31 cellular contexts compared by ENCODE assay signal in the genomic region with DNA sequence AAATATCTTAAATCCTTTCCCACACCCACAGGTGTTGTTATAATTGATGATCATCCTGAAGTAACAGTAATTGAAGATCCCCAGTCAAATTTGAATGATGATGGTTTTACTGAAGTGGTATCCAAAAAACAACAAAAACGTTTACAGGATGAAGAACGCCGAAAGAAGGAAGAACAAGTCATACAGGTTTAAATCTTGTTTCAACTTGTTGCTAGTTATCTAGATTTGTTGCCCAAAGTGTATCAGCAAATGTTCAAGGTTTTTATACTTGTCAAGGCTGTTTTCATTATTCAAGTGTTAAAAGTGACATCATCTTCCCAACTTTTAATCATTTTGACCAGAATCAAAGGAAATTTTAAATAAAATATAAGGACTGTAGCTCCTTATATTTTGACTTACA.
"Had no signal": no experiment of that assay in that cellular context is flagged by ENCODE, and none has a peak within 500 bp of the region (broad histone marks: within the 10 kb centered on the region; RNA-seq: fewer than 3 reads in every experiment).

No MANE protein-coding gene starts in this region.

- H3K27me3 Mint-ChIP-seq: activated naive CD8-positive, alpha-beta T cell treated with anti-CD3 and anti-CD28 coated beads, Interleukin-2, amount 50 U/mL, for 24 hours; activated T-cell treated with anti-CD3 and anti-CD28 coated beads, Interleukin-2, amount 50 U/mL, for 24 hours; central memory CD8-positive, alpha-beta T cell had no signal

- H3K9me3 Mint-ChIP-seq: activated naive CD4-positive, alpha-beta T cell treated with anti-CD3 and anti-CD28 coated beads, Interleukin-2, amount 50 U/mL, for 72 hours; central memory CD8-positive, alpha-beta T cell had no signal

- H3K4me1 Mint-ChIP-seq: WTC11 had no signal

- H3K27ac ChIP-seq: ascending aorta, body of pancreas, SK-N-MC had no signal

- H3K4me3 Mint-ChIP-seq: activated CD8-positive, alpha-beta T cell treated with anti-CD3 and anti-CD28 coated beads, Interleukin-2, amount 10 ng/mL, durations not matched to agents 7 days and 5 days; activated naive CD8-positive, alpha-beta T cell treated with anti-CD3 and anti-CD28 coated beads, Interleukin-2, amount 50 U/mL, for 24 hours; activated T-cell treated with anti-CD3 and anti-CD28 coated beads, Interleukin-2, amount 50 U/mL, for 24 hours; activated T-helper 1 cell treated with anti-CD3 and anti-CD28 coated beads, Interleukin-12 subunit alpha, Interleukin-12 subunit beta, Interleukin-2, Interleukin-4 antibody, amounts not matched to agents 30 ng/mL and 10 ng/mL and 1 ng/mL, durations not matched to agents 14 hours and 24 hours and 36 hours; central memory CD8-positive, alpha-beta T cell; WTC11 had no signal

- H3K9me3 ChIP-seq: ascending aorta, body of pancreas had no signal

- H3K4me3 ChIP-seq: ascending aorta, body of pancreas, MG63, SK-N-MC had no signal

- ATAC-seq: activated CD8-positive, alpha-beta T cell treated with anti-CD3 and anti-CD28 coated beads, Interleukin-2, amount 10 ng/mL, durations not matched to agents 7 days and 5 days; activated naive CD4-positive, alpha-beta T cell treated with anti-CD3 and anti-CD28 coated beads, Interleukin-2, amount 50 U/mL, for 72 hours; activated naive CD8-positive, alpha-beta T cell treated with anti-CD3 and anti-CD28 coated beads, Interleukin-2, amount 50 U/mL, for 24 hours; body of pancreas; Right ventricle myocardium inferior; WTC11 had no signal

- H3K4me1 ChIP-seq: ascending aorta, body of pancreas had no signal

- H3K27ac Mint-ChIP-seq: activated CD8-positive, alpha-beta T cell treated with anti-CD3 and anti-CD28 coated beads, Interleukin-2, amount 10 ng/mL, durations not matched to agents 7 days and 5 days; activated naive CD4-positive, alpha-beta T cell treated with anti-CD3 and anti-CD28 coated beads, Interleukin-2, amount 50 U/mL, for 72 hours; activated naive CD8-positive, alpha-beta T cell treated with anti-CD3 and anti-CD28 coated beads, Interleukin-2, amount 50 U/mL, for 24 hours; activated T-cell treated with anti-CD3 and anti-CD28 coated beads, Interleukin-2, amount 50 U/mL, for 24 hours; activated T-helper 1 cell treated with anti-CD3 and anti-CD28 coated beads, Interleukin-12 subunit alpha, Interleukin-12 subunit beta, Interleukin-2, Interleukin-4 antibody, amounts not matched to agents 30 ng/mL and 10 ng/mL and 1 ng/mL, durations not matched to agents 14 hours and 24 hours and 36 hours; WTC11 had no signal

- H3K27me3 ChIP-seq: ascending aorta, body of pancreas, MG63 had no signal

- DNase-seq: activated CD4-positive, alpha-beta T cell treated with anti-CD3 and anti-CD28 coated beads for 48 hours; activated CD4-positive, alpha-beta T cell treated with anti-CD3 and anti-CD28 coated beads, Interleukin-2, amount 50 U/mL, for 4 hours; activated CD4-positive, CD25-positive, alpha-beta regulatory T cell treated with anti-CD3 and anti-CD28 coated beads, Interleukin-2, amount 50 U/mL, for 72 hours; activated CD8-positive, alpha-beta memory T cell treated with anti-CD3 and anti-CD28 coated beads, Interleukin-2, amount 50 U/mL, for 48 hours; activated CD8-positive, alpha-beta T cell treated with anti-CD3 and anti-CD28 coated beads, Interleukin-2, amount 10 ng/mL, durations not matched to agents 7 days and 5 days; activated effector memory CD4-positive, alpha-beta T cell treated with anti-CD3 and anti-CD28 coated beads, Interleukin-2, amount 50 U/mL, for 16 hours; activated naive CD4-positive, alpha-beta T cell treated with Interleukin-2 at 50 U/mL for 16 hours; activated naive CD8-positive, alpha-beta T cell treated with anti-CD3 and anti-CD28 coated beads, Interleukin-2, amount 50 U/mL, for 24 hours; activated T-cell treated with anti-CD3 and anti-CD28 coated beads, Interleukin-2, amount 50 U/mL, for 24 hours; amniotic stem cell; body of pancreas; KG1; MG63; MV-4-11; NCI-H1092 treated with DMSO at 0.1 percent for 48 hours; NCI-H1417 treated with DMSO at 0.1 percent for 48 hours; NCI-H1694; NCI-H2029; NCI-H2107; NCI-H2171 treated with DMSO at 0.1 percent for 48 hours; NCI-H226; NCI-H526 treated with DMSO at 0.1 percent for 48 hours; NCI-H82; T-helper 1 cell had no signal
